ENCODE assay signal across 27 cellular contexts in genomic region chr11:132686827-132687370, GRCh38.
"Had no signal": no experiment of that assay in that cellular context is flagged by ENCODE, and none has a peak within 500 bp of the region (broad histone marks: within the 10 kb centered on the region; RNA-seq: fewer than 3 reads in every experiment).

No MANE protein-coding gene starts in this region.

- H3K4me1 Mint-ChIP-seq: neural crest cell had no signal

- H3K4me3 Mint-ChIP-seq: activated CD4-positive, alpha-beta memory T cell treated with anti-CD3 and anti-CD28 coated beads, Interleukin-2, amount 10 ng/mL, durations not matched to agents 7 days and 5 days; activated CD8-positive, alpha-beta memory T cell treated with anti-CD3 and anti-CD28 coated beads, Interleukin-2, amount 10 ng/mL, durations not matched to agents 7 days and 5 days; activated naive CD8-positive, alpha-beta T cell treated with anti-CD3 and anti-CD28 coated beads, Interleukin-2, amount 10 ng/mL, durations not matched to agents 7 days and 5 days; activated T-helper 17 cell treated with anti-CD3 and anti-CD28 coated beads, Interleukin-2, amount 50 U/mL, for 72 hours; neural crest cell; stimulated activated effector memory CD8-positive, alpha-beta T cell treated with anti-CD3 and anti-CD28 coated beads, Interleukin-12 subunit alpha, Interleukin-12 subunit beta, amount 100 ng/mL, for 72 hours; WTC11 had no signal

- DNase-seq: activated CD4-positive, alpha-beta memory T cell treated with anti-CD3 and anti-CD28 coated beads, Interleukin-2, amount 10 ng/mL, durations not matched to agents 7 days and 5 days; activated CD4-positive, alpha-beta T cell treated with anti-CD3 and anti-CD28 coated beads for 48 hours; activated CD8-positive, alpha-beta memory T cell treated with anti-CD3 and anti-CD28 coated beads, Interleukin-2, amount 10 ng/mL, durations not matched to agents 7 days and 5 days; activated naive CD4-positive, alpha-beta T cell; activated naive CD8-positive, alpha-beta T cell treated with anti-CD3 and anti-CD28 coated beads, Interleukin-2, amount 10 ng/mL, durations not matched to agents 7 days and 5 days; dorsolateral prefrontal cortex; foreskin keratinocyte; glutamatergic neuron; hypothalamus; mammary epithelial cell; midbrain; stimulated activated CD4-positive, alpha-beta T cell treated with anti-CD3 and anti-CD28 coated beads, Interleukin-4, amount 100 ng/mL, for 24 hours; stomach; SW 1271; trophoblast cell had no signal

- H3K27ac ChIP-seq: breast epithelium, epithelial cell of prostate, foreskin keratinocyte, prostate gland, right atrium auricular region, skin epidermis, stomach, vagina had no signal

- H3K27me3 ChIP-seq: foreskin keratinocyte, right atrium auricular region, stomach, vagina had no signal

- H3K9me3 ChIP-seq: prostate gland, right atrium auricular region, stomach, vagina had no signal

- H3K36me3 ChIP-seq: breast epithelium, prostate gland, right atrium auricular region, stomach, vagina had no signal

- H3K4me1 ChIP-seq: breast epithelium, prostate gland, right atrium auricular region, vagina had no signal

- H3K27me3 Mint-ChIP-seq: activated CD4-positive, alpha-beta memory T cell treated with anti-CD3 and anti-CD28 coated beads, Interleukin-2, amount 10 ng/mL, durations not matched to agents 7 days and 5 days; activated T-helper 17 cell treated with anti-CD3 and anti-CD28 coated beads, Interleukin-2, amount 50 U/mL, for 72 hours had no signal

- H3K36me3 Mint-ChIP-seq: activated CD8-positive, alpha-beta memory T cell treated with anti-CD3 and anti-CD28 coated beads, Interleukin-2, amount 10 ng/mL, durations not matched to agents 7 days and 5 days; activated naive CD8-positive, alpha-beta T cell treated with anti-CD3 and anti-CD28 coated beads, Interleukin-2, amount 10 ng/mL, durations not matched to agents 7 days and 5 days; stimulated activated effector memory CD8-positive, alpha-beta T cell treated with anti-CD3 and anti-CD28 coated beads, Interleukin-12 subunit alpha, Interleukin-12 subunit beta, amount 100 ng/mL, for 72 hours; WTC11 had no signal

- FAIRE-seq: keratinocyte, TTC549 had no signal

- H3K9me3 Mint-ChIP-seq: activated CD4-positive, alpha-beta memory T cell treated with anti-CD3 and anti-CD28 coated beads, Interleukin-2, amount 10 ng/mL, durations not matched to agents 7 days and 5 days; activated naive CD8-positive, alpha-beta T cell treated with anti-CD3 and anti-CD28 coated beads, Interleukin-2, amount 10 ng/mL, durations not matched to agents 7 days and 5 days; activated T-helper 17 cell treated with anti-CD3 and anti-CD28 coated beads, Interleukin-2, amount 50 U/mL, for 72 hours; neural crest cell; stimulated activated effector memory CD8-positive, alpha-beta T cell treated with anti-CD3 and anti-CD28 coated beads, Interleukin-12 subunit alpha, Interleukin-12 subunit beta, amount 100 ng/mL, for 72 hours; WTC11 had no signal

- H3K27ac Mint-ChIP-seq: activated CD4-positive, alpha-beta memory T cell treated with anti-CD3 and anti-CD28 coated beads, Interleukin-2, amount 10 ng/mL, durations not matched to agents 7 days and 5 days; activated CD8-positive, alpha-beta memory T cell treated with anti-CD3 and anti-CD28 coated beads, Interleukin-2, amount 10 ng/mL, durations not matched to agents 7 days and 5 days; activated naive CD8-positive, alpha-beta T cell treated with anti-CD3 and anti-CD28 coated beads, Interleukin-2, amount 10 ng/mL, durations not matched to agents 7 days and 5 days; activated T-helper 17 cell treated with anti-CD3 and anti-CD28 coated beads, Interleukin-2, amount 50 U/mL, for 72 hours; stimulated activated effector memory CD8-positive, alpha-beta T cell treated with anti-CD3 and anti-CD28 coated beads, Interleukin-12 subunit alpha, Interleukin-12 subunit beta, amount 100 ng/mL, for 72 hours; WTC11 had no signal

- H3K4me3 ChIP-seq: breast epithelium, dorsolateral prefrontal cortex, prostate gland, right atrium auricular region, skin epidermis, stomach, vagina had no signal
